19 cellular contexts compared by ENCODE assay signal in genomic region chr12:76064904-76065303, GRCh38. TPM values are rescaled to one million over a fixed set of nuclear protein-coding genes. Genes with fewer than 3 reads are reported as not detected.
DNase-seq lines count a peak whose midpoint lies in the region; ATAC-seq, FAIRE-seq and TF ChIP-seq lines count a peak whose summit lies in the region.
"Had no signal": no experiment of that assay in that cellular context is flagged by ENCODE, and none has a peak within 500 bp of the region (broad histone marks: within the 10 kb centered on the region; RNA-seq: fewer than 3 reads in every experiment).

No MANE protein-coding gene starts in this region.

- H3K27ac Mint-ChIP-seq in T-helper 1 cell treated with Interleukin-12 subunit alpha and Interleukin-12 subunit beta and Interleukin-4 antibody, amounts not matched to agents 30 μg/mL and 1 μg/mL, for 36 hours: peak overlapping the region; percentile 37
- no peak overlapping the region for H3K27ac Mint-ChIP-seq in endothelial cell (ENCODE audit: unreplicated experiment)

- H3K27me3 Mint-ChIP-seq in T-helper 1 cell treated with Interleukin-12 subunit alpha and Interleukin-12 subunit beta and Interleukin-4 antibody, amounts not matched to agents 30 μg/mL and 1 μg/mL, for 36 hours (ENCODE audit: low read depth): no peaks in the 10 kb centered on the region
- H3K27me3 Mint-ChIP-seq in endothelial cell (ENCODE audit: unreplicated experiment): no peaks in the 10 kb centered on the region

- H3K36me3 ChIP-seq in gastroesophageal sphincter: peaks cover 0 to 68% of the 10 kb centered on the region in 2 donors
- H3K36me3 ChIP-seq in right lobe of liver: no peaks in the 10 kb centered on the region

- H3K4me3 ChIP-seq in NB4 (ENCODE audit: low read depth, low read length) (no peak overlapping the region), gastroesophageal sphincter (no peak overlapping the region), right lobe of liver (no peak overlapping the region)
- H3K4me3 ChIP-seq: MG63, Peyer's patch had no signal

- FAIRE-seq in GM19239 (lab: Jason Lieb, UNC): peak; percentile 54

- H3K4me3 Mint-ChIP-seq in T-helper 1 cell treated with Interleukin-12 subunit alpha and Interleukin-12 subunit beta and Interleukin-4 antibody, amounts not matched to agents 30 μg/mL and 1 μg/mL, for 36 hours: no peak overlapping the region
- peak overlapping the region; percentile 0 for H3K4me3 Mint-ChIP-seq in endothelial cell (ENCODE audit: unreplicated experiment)

- TF ChIP-seq CTCF in NB4 (IDR thresholded peaks at IDR 0.05; ENCODE audit: low read depth, low read length): no peak
- no peak for TF ChIP-seq CTCF in endothelial cell (IDR thresholded peaks at IDR 0.05; ENCODE audit: unreplicated experiment)
- no peak for TF ChIP-seq CTCF in gastroesophageal sphincter (IDR thresholded peaks at IDR 0.05)
- TF ChIP-seq CTCF in right lobe of liver (IDR thresholded peaks at IDR 0.05): no peak

- H3K27ac ChIP-seq in gastroesophageal sphincter (no peak overlapping the region), right lobe of liver (no peak overlapping the region)
- H3K27ac ChIP-seq: C4-2B, Peyer's patch had no signal

- DNase-seq in T-helper 1 cell: no peak
- no peak for DNase-seq in GM19239 (ENCODE audit: insufficient read length, low spot score)
- peak; percentile 33 for DNase-seq in NB4 (ENCODE audit: low read depth)
- no peak for DNase-seq in endothelial cell (ENCODE audit: low spot score)
- DNase-seq in kidney glomerular epithelial cell (lab: John Stamatoyannopoulos, UW): no peak
- DNase-seq in right lobe of liver: no peak
- DNase-seq: EL, H7, MG63, NCI-H1930, NCI-H2171, NCI-H446 treated with DMSO at 0.1 percent for 48 hours, NCI-H774, Peyer's patch had no signal

- H3K36me3 Mint-ChIP-seq in T-helper 1 cell treated with Interleukin-12 subunit alpha and Interleukin-12 subunit beta and Interleukin-4 antibody, amounts not matched to agents 30 μg/mL and 1 μg/mL, for 36 hours (ENCODE audit: low read depth): peaks cover 72% of the 10 kb centered on the region
- H3K36me3 Mint-ChIP-seq in endothelial cell (ENCODE audit: low read depth, unreplicated experiment): peaks cover 27% of the 10 kb centered on the region

- TF ChIP-seq EP300 in gastroesophageal sphincter (IDR thresholded peaks at IDR 0.05): no peak

- H3K27me3 ChIP-seq in gastroesophageal sphincter (no peaks in the 10 kb centered on the region), right lobe of liver (no peaks in the 10 kb centered on the region)
- H3K27me3 ChIP-seq: MG63, Peyer's patch had no signal

- peaks cover 0 to 12% (median 0%) of the 10 kb centered on the region in 3 donors for H3K9me3 ChIP-seq in gastroesophageal sphincter
- peaks cover 0 to 9% (median 2%) of the 10 kb centered on the region in 4 donors for H3K9me3 ChIP-seq in right lobe of liver

- peaks cover 21% of the 10 kb centered on the region for H3K9me3 Mint-ChIP-seq in T-helper 1 cell treated with Interleukin-12 subunit alpha and Interleukin-12 subunit beta and Interleukin-4 antibody, amounts not matched to agents 30 μg/mL and 1 μg/mL, for 36 hours
- no peaks in the 10 kb centered on the region for H3K9me3 Mint-ChIP-seq in endothelial cell (ENCODE audit: unreplicated experiment)

- ATAC-seq in gastroesophageal sphincter (no peak), right lobe of liver (no peak)
- ATAC-seq: Right ventricle myocardium inferior, SK-N-SH treated with all-trans-retinoic acid at 6 μM for 48 hours had no signal

- intact Hi-C loops in right lobe of liver (cut with DNase I): no loop called here

- peaks cover 0 to 3% (median 0%) of the 10 kb centered on the region in 3 donors for H3K4me1 ChIP-seq in gastroesophageal sphincter
- H3K4me1 ChIP-seq in right lobe of liver: no peaks in the 10 kb centered on the region
- H3K4me1 ChIP-seq: Peyer's patch had no signal

- peaks cover 22% of the 10 kb centered on the region for H3K4me1 Mint-ChIP-seq in T-helper 1 cell treated with Interleukin-12 subunit alpha and Interleukin-12 subunit beta and Interleukin-4 antibody, amounts not matched to agents 30 μg/mL and 1 μg/mL, for 36 hours (ENCODE audit: low read depth)
- H3K4me1 Mint-ChIP-seq in endothelial cell (ENCODE audit: unreplicated experiment): no peaks in the 10 kb centered on the region

- TF ChIP-seq POLR2A in NB4 (IDR thresholded peaks at IDR 0.05; ENCODE audit: extremely low read depth, insufficient read length) (no peak), gastroesophageal sphincter (IDR thresholded peaks at IDR 0.05) (no peak), right lobe of liver (IDR thresholded peaks at IDR 0.05) (no peak)

- WGBS in gastroesophageal sphincter (ENCODE audit: low coverage in 1 of 2), 2 donors: 90 to 93% methylated on average over 1 of the region's 1 CpG
- 100% methylated on average over 1 of the region's 1 CpG for WGBS in right lobe of liver (ENCODE audit: insufficient coverage, low coverage, low lambda C conversion rate, missing lambda C conversion rate)

RNA-seq across cellular contexts. Expression of gene NAP1L1, which starts 19.6 kb away (rescaled TPM):
- total RNA-seq in endothelial cell (ENCODE audit: unreplicated experiment): 603 TPM
- total RNA-seq in gastroesophageal sphincter: 100 to 1,000 TPM; 329 to 486 (median 395) TPM
- 10 to 100 TPM; 61.9 to 99.1 (median 81.5) TPM for total RNA-seq in right lobe of liver

RNA-seq across cellular contexts. Expression of gene PHLDA1, which starts 33.3 kb away (rescaled TPM):
- total RNA-seq in endothelial cell (ENCODE audit: unreplicated experiment) (50.3 TPM), gastroesophageal sphincter (10 to 100 TPM in 1 of 4 donors, 1 to 10 TPM in 3; 4.4 to 14.4 (median 7.6) TPM), right lobe of liver (10 to 100 TPM in 4 of 6 experiments, 1 to 10 TPM in 2; 1.7 to 22.4 (median 14.3) TPM)
